In genomic region chr15:31262901-31263671, GRCh38 we compare ENCODE assay signal across 8 cellular contexts.
DNase-seq lines count a peak whose midpoint lies in the region; ATAC-seq, FAIRE-seq and TF ChIP-seq lines count a peak whose summit lies in the region.

No MANE protein-coding gene starts in this region.

- H3K9me3 Mint-ChIP-seq in activated T-helper 2 cell treated with anti-CD3 and anti-CD28 coated beads, Interferon-gamma antibody, Interleukin-2, Interleukin-4, amounts not matched to agents 10 μg/mL and 5 μg/mL and 100 μg/mL, durations not matched to agents 14 hours and 24 hours and 36 hours, result peaks cover under 1% of the 10 kb centered on the region
- H3K9me3 Mint-ChIP-seq in H9, result peaks cover 0 to 2% of the 10 kb centered on the region in 2 experiments; a peak in 1 of 5 replicates

- 76 to 84% methylated on average over 12 of the region's 12 CpGs for WGBS in tibial nerve, 2 donors
- WGBS in H9 (ENCODE audit: extremely low coverage, insufficient read length, low lambda C conversion rate), result no CpG with 5 or more reads among the region's 12 CpGs

- no peak overlapping the region for H4K5ac ChIP-seq in H9 (ENCODE audit: insufficient read length, low read depth, low read length)

- H3K23me2 ChIP-seq in H9 (ENCODE audit: insufficient read length, low read depth, low read length, poor library complexity, severe bottlenecking), result no peaks in the 10 kb centered on the region

- TF ChIP-seq POLR2A in tibial nerve (IDR thresholded peaks at IDR 0.05), result no peak

- H3K18ac ChIP-seq in H9 (ENCODE audit: insufficient read length, low read depth, low read length), result no peak overlapping the region

- no peak overlapping the region for H2BK20ac ChIP-seq in H9 (ENCODE audit: low read depth, low read length, poor library complexity, severe bottlenecking)

- H2BK120ac ChIP-seq in H9 (ENCODE audit: low read depth, low read length, poor library complexity, severe bottlenecking), result no peak overlapping the region

- H3K4me1 ChIP-seq in kidney (ENCODE audit: control insufficient read depth in 1 of 2, insufficient read depth in 1 of 2, low read depth in 1 of 2, low read length in 2 of 2) (peaks cover 34 to 42% of the 10 kb centered on the region in 2 donors), tibial nerve (peaks cover 0 to 50% (median 44%) of the 10 kb centered on the region in 4 donors), H9 (ENCODE audit: insufficient read depth, low read length) (no peaks in the 10 kb centered on the region)

- no peak overlapping the region for H3K56ac ChIP-seq in H9 (ENCODE audit: insufficient read length, low read depth, low read length)

- no peaks in the 10 kb centered on the region for H3K79me1 ChIP-seq in H9 (ENCODE audit: insufficient read depth, low read depth, low read length, poor library complexity, severe bottlenecking)

- DNase-seq in HL-60 (ENCODE audit: low read depth in 1 of 2, low spot score in 1 of 2), result peak; percentile 96
- peak; percentile 8 for DNase-seq in activated T-helper 2 cell treated with anti-CD3 and anti-CD28 coated beads, Interferon-gamma antibody, Interleukin-2, Interleukin-4, amounts not matched to agents 10 μg/mL and 5 μg/mL and 100 μg/mL, durations not matched to agents 14 hours and 24 hours and 36 hours (ENCODE audit: low spot score)
- peak; percentile 75 for DNase-seq in kidney
- DNase-seq in tibial nerve (ENCODE audit: low spot score in 2 of 2), result no peak
- no peak for DNase-seq in stimulated activated CD4-positive, alpha-beta T cell treated with anti-CD3 and anti-CD28 coated beads, Interleukin-4, amount 100 ng/mL, for 24 hours
- no peak for DNase-seq in H9

- no peak overlapping the region for H3T11ph ChIP-seq in H9 (ENCODE audit: low read length)

- no peak overlapping the region for H2AFZ ChIP-seq in H9 (ENCODE audit: low read length)

- no peaks in the 10 kb centered on the region for H3K79me2 ChIP-seq in H9 (ENCODE audit: insufficient read depth, low read length)

- H3K27ac Mint-ChIP-seq in activated T-helper 2 cell treated with anti-CD3 and anti-CD28 coated beads, Interferon-gamma antibody, Interleukin-2, Interleukin-4, amounts not matched to agents 10 μg/mL and 5 μg/mL and 100 μg/mL, durations not matched to agents 14 hours and 24 hours and 36 hours, result peak overlapping the region; percentile 53
- H3K27ac Mint-ChIP-seq in H9, result peak overlapping the region in 1 of 3 experiments; percentile 34; a peak in 2 of 7 replicates

- no peak overlapping the region for H2BK12ac ChIP-seq in H9 (ENCODE audit: insufficient read length, low read depth, low read length)

- H2BK15ac ChIP-seq in H9 (ENCODE audit: low read depth, low read length), result no peak overlapping the region

- peak in 1 of 2 donors; percentile 53 for TF ChIP-seq EP300 in tibial nerve (IDR thresholded peaks at IDR 0.05)

- H3K9ac ChIP-seq in kidney (ENCODE audit: low read length in 2 of 2) (peak overlapping the region in 1 of 2 donors; percentile 55), H9 (ENCODE audit: extremely low read depth, insufficient read length, low read length) (no peak overlapping the region)

- no peaks in the 10 kb centered on the region for H3K27me3 ChIP-seq in HL-60 (ENCODE audit: insufficient read depth, poor library complexity, severe bottlenecking)
- H3K27me3 ChIP-seq in tibial nerve, result no peaks in the 10 kb centered on the region
- H3K27me3 ChIP-seq in H9 (ENCODE audit: insufficient read depth, low read length), result no peaks in the 10 kb centered on the region

- H4K20me1 ChIP-seq in H9 (ENCODE audit: control insufficient read depth, insufficient read depth, insufficient read length), result no peaks in the 10 kb centered on the region

- H3K4me3 Mint-ChIP-seq in activated T-helper 2 cell treated with anti-CD3 and anti-CD28 coated beads, Interferon-gamma antibody, Interleukin-2, Interleukin-4, amounts not matched to agents 10 μg/mL and 5 μg/mL and 100 μg/mL, durations not matched to agents 14 hours and 24 hours and 36 hours (ENCODE audit: low read depth), result no peak overlapping the region
- no peak overlapping the region for H3K4me3 Mint-ChIP-seq in H9

- H3K36me3 ChIP-seq in kidney (ENCODE audit: control insufficient read depth in 1 of 2, insufficient read depth in 2 of 2, low read length in 2 of 2) (no peaks in the 10 kb centered on the region), tibial nerve (no peaks in the 10 kb centered on the region)

- no peaks in the 10 kb centered on the region for H3K36me3 Mint-ChIP-seq in activated T-helper 2 cell treated with anti-CD3 and anti-CD28 coated beads, Interferon-gamma antibody, Interleukin-2, Interleukin-4, amounts not matched to agents 10 μg/mL and 5 μg/mL and 100 μg/mL, durations not matched to agents 14 hours and 24 hours and 36 hours (ENCODE audit: low read depth)
- no peaks in the 10 kb centered on the region for H3K36me3 Mint-ChIP-seq in H9 (ENCODE audit: insufficient read depth in 1 of 3, low read depth in 3 of 3)

- H3K27ac ChIP-seq in HL-60 (replicated peaks) (peak overlapping the region; percentile 93), kidney (ENCODE audit: low read depth in 2 of 2, low read length in 2 of 2) (peak overlapping the region; percentile 86 to 93), tibial nerve (peak overlapping the region in 3 of 4 donors; percentile 21 to 81 (median 75)), H9 (ENCODE audit: insufficient read length, low read depth, low read length) (no peak overlapping the region)

- ATAC-seq in GM18861 (IDR thresholded peaks at IDR 0.05; ENCODE audit: unreplicated experiment), result peak; percentile 28
- no peak for ATAC-seq in GM18519 (IDR thresholded peaks at IDR 0.05; ENCODE audit: low FRiP score, unreplicated experiment)

- no peak overlapping the region for H4K8ac ChIP-seq in H9 (replicated peaks; ENCODE audit: insufficient read length, low read depth, low read length)

- peaks cover 67% of the 10 kb centered on the region for H3K4me1 Mint-ChIP-seq in activated T-helper 2 cell treated with anti-CD3 and anti-CD28 coated beads, Interferon-gamma antibody, Interleukin-2, Interleukin-4, amounts not matched to agents 10 μg/mL and 5 μg/mL and 100 μg/mL, durations not matched to agents 14 hours and 24 hours and 36 hours (ENCODE audit: low read depth)
- H3K4me1 Mint-ChIP-seq in H9, result peaks cover 6 to 14% of the 10 kb centered on the region in 2 experiments

- no peak overlapping the region for H3K4me3 ChIP-seq in HL-60 (replicated peaks; ENCODE audit: insufficient read depth, low read length)
- H3K4me3 ChIP-seq in kidney (ENCODE audit: low read length in 2 of 2), result no peak overlapping the region
- H3K4me3 ChIP-seq in tibial nerve, result no peak overlapping the region

- H3K9me3 ChIP-seq in kidney (ENCODE audit: control insufficient read depth in 1 of 2, low read length in 2 of 2) (no peaks in the 10 kb centered on the region), tibial nerve (no peaks in the 10 kb centered on the region), H9 (ENCODE audit: control insufficient read depth, low read depth, low read length) (no peaks in the 10 kb centered on the region)

- intact Hi-C loops in activated T-helper 2 cell treated with anti-CD3 and anti-CD28 coated beads, Interferon-gamma antibody, Interleukin-2, Interleukin-4, amounts not matched to agents 10 μg/mL and 5 μg/mL and 100 μg/mL, durations not matched to agents 14 hours and 24 hours and 36 hours (cut with micrococcal nuclease), result loop anchor here (5.0 kb wide), 3 partner anchors 64 to 224 kb away; partner anchors contain the start of gene KLF13
- intact Hi-C loops in kidney (cut with DNase I), result no loop called here

- no peak overlapping the region for H3K14ac ChIP-seq in H9 (ENCODE audit: insufficient read depth, low read length)

- FAIRE-seq in kidney (lab: Jason Lieb, UNC), result no peak

- TF ChIP-seq CTCF in HL-60 (IDR thresholded peaks at IDR 0.05; ENCODE audit: insufficient read depth, low read length), result no peak
- no peak for TF ChIP-seq CTCF in kidney (IDR thresholded peaks at IDR 0.05; ENCODE audit: borderline replicate concordance, extremely low read depth, insufficient read depth)
- no peak for TF ChIP-seq CTCF in tibial nerve (IDR thresholded peaks at IDR 0.05)
- no peak for TF ChIP-seq CTCF in H9 (conservative IDR thresholded peaks at IDR 0.05)

- H3K27me3 Mint-ChIP-seq in activated T-helper 2 cell treated with anti-CD3 and anti-CD28 coated beads, Interferon-gamma antibody, Interleukin-2, Interleukin-4, amounts not matched to agents 10 μg/mL and 5 μg/mL and 100 μg/mL, durations not matched to agents 14 hours and 24 hours and 36 hours (ENCODE audit: low read depth), result peaks cover 4% of the 10 kb centered on the region
- H3K27me3 Mint-ChIP-seq in H9 (ENCODE audit: low read depth), result no peaks in the 10 kb centered on the region; the same call in none of the 2 replicates

- H4K91ac ChIP-seq in H9 (ENCODE audit: insufficient read length, low read depth, low read length), result no peak overlapping the region

- no peak overlapping the region for H2BK5ac ChIP-seq in H9 (ENCODE audit: insufficient read length, low read length)

- H3K23ac ChIP-seq in H9 (ENCODE audit: insufficient read length, low read depth, low read length), result no peak overlapping the region

- H3K4me2 ChIP-seq in H9 (ENCODE audit: insufficient read depth, insufficient read length, low read length), result no peak overlapping the region

- no peak overlapping the region for H2AK5ac ChIP-seq in H9 (ENCODE audit: insufficient read length, low read length)

- no peak overlapping the region for H3K4ac ChIP-seq in H9 (ENCODE audit: low read depth, low read length)

Comparison
In these comparisons a context has a peak if more than half of its experiments do, and no peak if none do; other contexts are left out.
1. DNase-seq: peak in HL-60 (2 of 2), activated T-helper 2 cell treated with anti-CD3 and anti-CD28 coated beads, Interferon-gamma antibody, Interleukin-2, Interleukin-4, amounts not matched to agents 10 μg/mL and 5 μg/mL and 100 μg/mL, durations not matched to agents 14 hours and 24 hours and 36 hours (single experiment) and kidney (single experiment); none in tibial nerve (0 of 2), stimulated activated CD4-positive, alpha-beta T cell treated with anti-CD3 and anti-CD28 coated beads, Interleukin-4, amount 100 ng/mL, for 24 hours (single experiment) and H9 (single experiment).